In the genomic region with DNA sequence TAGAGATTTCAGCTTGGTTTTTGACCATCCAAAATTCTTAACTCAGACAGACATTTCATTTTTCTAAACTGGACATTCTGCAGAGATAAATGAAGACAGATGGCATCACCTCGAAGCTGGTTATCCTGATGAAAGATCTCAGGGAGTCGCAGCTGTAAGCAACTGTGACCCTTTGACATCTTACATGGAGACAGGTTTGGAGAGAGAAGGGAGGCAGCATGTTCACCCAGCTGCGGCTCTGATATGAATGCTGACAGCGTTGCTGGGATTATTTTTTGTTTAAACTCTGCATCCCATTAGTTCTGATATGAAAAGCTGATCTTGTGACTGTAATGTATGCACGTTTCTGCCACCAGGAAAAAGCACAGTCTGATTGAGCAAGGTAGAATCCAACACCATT, we compare ENCODE assay signal across 24 cellular contexts.
"Had no signal": no experiment of that assay in that cellular context is flagged by ENCODE, and none has a peak within 500 bp of the region (broad histone marks: within the 10 kb centered on the region; RNA-seq: fewer than 3 reads in every experiment).

No MANE protein-coding gene starts in this region.

- H3K4me3 ChIP-seq: esophagus squamous epithelium, gastroesophageal sphincter, prostate gland, right lobe of liver, skin epidermis, stomach, thoracic aorta, transverse colon had no signal

- ATAC-seq: gastroesophageal sphincter; left cardiac atrium; left ventricle myocardium superior; naive thymus-derived CD4-positive, alpha-beta T cell; right lobe of liver had no signal

- H3K9me3 ChIP-seq: esophagus squamous epithelium, gastroesophageal sphincter, prostate gland, right lobe of liver, stomach, thoracic aorta, transverse colon had no signal

- H3K36me3 Mint-ChIP-seq: naive thymus-derived CD4-positive, alpha-beta T cell had no signal

- H3K4me3 Mint-ChIP-seq: naive thymus-derived CD4-positive, alpha-beta T cell had no signal

- DNase-seq: central memory CD4-positive, alpha-beta T cell; cortex of kidney; dorsolateral prefrontal cortex; effector CD8-positive, alpha-beta T cell; esophagus squamous epithelium; foreskin fibroblast; kidney; left cardiac atrium; left ventricle myocardium superior; mesendoderm; naive thymus-derived CD4-positive, alpha-beta T cell; right lobe of liver; stimulated activated CD4-positive, alpha-beta T cell treated with anti-CD3 and anti-CD28 coated beads, Interleukin-2, amount 100 ng/mL, for 24 hours; stimulated activated CD4-positive, alpha-beta T cell treated with anti-CD3 and anti-CD28 coated beads, Interleukin-4, amount 100 ng/mL, for 4 hours; stimulated activated naive CD4-positive, alpha-beta T cell; stomach; substantia nigra; transverse colon had no signal

- H3K36me3 ChIP-seq: esophagus squamous epithelium, gastroesophageal sphincter, prostate gland, right lobe of liver, stomach, thoracic aorta, transverse colon had no signal

- H3K27me3 Mint-ChIP-seq: naive thymus-derived CD4-positive, alpha-beta T cell had no signal

- H3K27me3 ChIP-seq: dorsolateral prefrontal cortex, esophagus squamous epithelium, gastroesophageal sphincter, right lobe of liver, stomach, transverse colon had no signal

- H3K27ac Mint-ChIP-seq: naive thymus-derived CD4-positive, alpha-beta T cell had no signal

- H3K27ac ChIP-seq: dorsolateral prefrontal cortex, epithelial cell of prostate, esophagus squamous epithelium, gastroesophageal sphincter, parathyroid adenoma, prostate gland, right lobe of liver, skin epidermis, stomach, thoracic aorta, transverse colon had no signal

- H3K4me1 Mint-ChIP-seq: naive thymus-derived CD4-positive, alpha-beta T cell had no signal

- H3K4me1 ChIP-seq: esophagus squamous epithelium, gastroesophageal sphincter, parathyroid adenoma, prostate gland, right lobe of liver, stomach, transverse colon had no signal
